ENCODE assay signal across 15 cellular contexts in the genomic region with DNA sequence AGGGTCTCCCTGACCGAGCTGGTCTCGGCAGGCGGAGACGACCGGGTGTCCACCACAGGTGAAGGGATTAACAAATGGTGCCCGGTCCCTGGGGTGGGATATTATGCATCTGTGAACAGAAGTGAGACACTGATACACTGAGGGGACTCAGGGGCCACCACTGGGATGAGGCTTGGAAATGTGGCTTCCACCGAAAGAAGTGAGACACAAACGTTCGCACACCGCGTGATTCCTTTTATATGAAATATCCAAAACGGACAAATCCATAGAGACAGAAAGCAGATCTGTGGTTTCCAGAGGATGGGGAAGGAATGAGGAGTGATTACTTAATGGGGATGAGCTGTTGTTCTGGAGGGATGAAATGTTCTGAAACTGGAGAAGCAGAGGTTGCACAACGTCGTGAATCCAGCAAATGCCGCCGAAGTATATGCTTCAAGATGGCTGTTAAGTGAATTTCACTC. TPM values are rescaled to one million over a fixed set of nuclear protein-coding genes. Genes with fewer than 3 reads are reported as not detected.
DNase-seq lines count a peak whose midpoint lies in the region; ATAC-seq and TF ChIP-seq lines count a peak whose summit lies in the region.
"Had no signal": no experiment of that assay in that cellular context is flagged by ENCODE, and none has a peak within 500 bp of the region (broad histone marks: within the 10 kb centered on the region; RNA-seq: fewer than 3 reads in every experiment).

No MANE protein-coding gene starts in this region.

- ATAC-seq in HG03175 (IDR thresholded peaks at IDR 0.05; ENCODE audit: unreplicated experiment), result no peak
- ATAC-seq: activated CD8-positive, alpha-beta T cell treated with anti-CD3 and anti-CD28 coated beads, Interleukin-2, amount 10 ng/mL, durations not matched to agents 7 days and 5 days; foreskin keratinocyte had no signal

- H3K4me2 ChIP-seq in fibroblast of lung (ENCODE audit: extremely low read depth, insufficient read depth, low read length), result no peak overlapping the region

- TF ChIP-seq CTCF in fibroblast of lung (conservative IDR thresholded peaks at IDR 0.05 in 1 of 2, IDR thresholded peaks at IDR 0.05 in 1 of 2; ENCODE audit: low read depth in 1 of 2, low read length in 2 of 2), result no peak

- H4K20me1 ChIP-seq in fibroblast of lung (ENCODE audit: control insufficient read depth, extremely low read depth, insufficient read depth, low read length), result no peaks in the 10 kb centered on the region

- no peaks in the 10 kb centered on the region for H3K36me3 ChIP-seq in fibroblast of lung (ENCODE audit: control insufficient read depth, insufficient read depth, low read length)

- no peaks in the 10 kb centered on the region for H3K9me3 ChIP-seq in fibroblast of lung (ENCODE audit: control insufficient read depth, insufficient read depth, low read depth, low read length)

- no peak overlapping the region for H2AFZ ChIP-seq in fibroblast of lung (ENCODE audit: low read length)

- H3K4me1 ChIP-seq in fibroblast of lung (ENCODE audit: control insufficient read depth, extremely low read depth, insufficient read depth, low read length), result peaks cover 32% of the 10 kb centered on the region

- peak overlapping the region; percentile 89 for H3K27ac ChIP-seq in fibroblast of lung (ENCODE audit: insufficient read depth, low read length)
- H3K27ac ChIP-seq: C4-2B, foreskin keratinocyte had no signal

- H3K79me2 ChIP-seq in fibroblast of lung (ENCODE audit: control insufficient read depth, insufficient read depth, low read length), result no peaks in the 10 kb centered on the region

- H3K27me3 ChIP-seq in fibroblast of lung (ENCODE audit: control insufficient read depth, insufficient read depth, low read length), result no peaks in the 10 kb centered on the region

- no peak overlapping the region for H3K4me3 ChIP-seq in fibroblast of lung (replicated peaks in 1 of 4; ENCODE audit: control extremely low read depth in 1 of 4, insufficient read depth in 1 of 4, low read depth in 3 of 4, low read length in 4 of 4)
- H3K4me3 ChIP-seq in skeletal muscle cell (ENCODE audit: low read depth, low read length), result no peak overlapping the region

- H3K9ac ChIP-seq in fibroblast of lung (ENCODE audit: insufficient read depth, low read length), result no peak overlapping the region

- DNase-seq in AG20443 (ENCODE audit: low spot score) (peak; percentile 51), NCI-H226 (peak; percentile 26), fibroblast of lung (ENCODE audit: low read depth in 2 of 2) (peak in 1 of 2 donors; percentile 88), skeletal muscle cell (ENCODE audit: low read depth) (peak; percentile 88), kidney glomerular epithelial cell (lab: John Stamatoyannopoulos, UW) (no peak), GM19240 (ENCODE audit: insufficient read length, low spot score) (no peak), cerebellar cortex (ENCODE audit: low spot score) (no peak)
- DNase-seq: activated CD8-positive, alpha-beta T cell treated with anti-CD3 and anti-CD28 coated beads, Interleukin-2, amount 10 ng/mL, durations not matched to agents 7 days and 5 days; foreskin keratinocyte; HCEC 1CT; stimulated activated CD4-positive, alpha-beta T cell treated with anti-CD3 and anti-CD28 coated beads, Interleukin-2, amount 100 ng/mL, for 48 hours; T-helper 9 cell had no signal

RNA-seq across cellular contexts. Expression of gene C13orf46, which starts 47.5 kb away (rescaled TPM):
- 0.26 and 0.50 TPM in 2 replicates for total RNA-seq in fibroblast of lung
- polyA plus RNA-seq in fibroblast of lung, result 0.54 and 0.56 TPM in 2 replicates
- 0.18 and 0.82 TPM in 2 replicates for polyA plus RNA-seq in fibroblast of lung (2012)
- polyA minus RNA-seq in fibroblast of lung (ENCODE audit: low replicate concordance), result 6.3 and 6.4 TPM in 2 replicates
- total RNA-seq: foreskin keratinocyte, NCI-H460 had no signal

Comparison
In these comparisons a context has a peak if more than half of its experiments do, and no peak if none do; other contexts are left out.
1. DNase-seq: peak in AG20443 (single experiment), NCI-H226 (single experiment) and skeletal muscle cell (single experiment); none in kidney glomerular epithelial cell (single experiment), GM19240 (single experiment) and cerebellar cortex (single experiment).